8 cellular contexts compared by ENCODE assay signal in the genomic region with DNA sequence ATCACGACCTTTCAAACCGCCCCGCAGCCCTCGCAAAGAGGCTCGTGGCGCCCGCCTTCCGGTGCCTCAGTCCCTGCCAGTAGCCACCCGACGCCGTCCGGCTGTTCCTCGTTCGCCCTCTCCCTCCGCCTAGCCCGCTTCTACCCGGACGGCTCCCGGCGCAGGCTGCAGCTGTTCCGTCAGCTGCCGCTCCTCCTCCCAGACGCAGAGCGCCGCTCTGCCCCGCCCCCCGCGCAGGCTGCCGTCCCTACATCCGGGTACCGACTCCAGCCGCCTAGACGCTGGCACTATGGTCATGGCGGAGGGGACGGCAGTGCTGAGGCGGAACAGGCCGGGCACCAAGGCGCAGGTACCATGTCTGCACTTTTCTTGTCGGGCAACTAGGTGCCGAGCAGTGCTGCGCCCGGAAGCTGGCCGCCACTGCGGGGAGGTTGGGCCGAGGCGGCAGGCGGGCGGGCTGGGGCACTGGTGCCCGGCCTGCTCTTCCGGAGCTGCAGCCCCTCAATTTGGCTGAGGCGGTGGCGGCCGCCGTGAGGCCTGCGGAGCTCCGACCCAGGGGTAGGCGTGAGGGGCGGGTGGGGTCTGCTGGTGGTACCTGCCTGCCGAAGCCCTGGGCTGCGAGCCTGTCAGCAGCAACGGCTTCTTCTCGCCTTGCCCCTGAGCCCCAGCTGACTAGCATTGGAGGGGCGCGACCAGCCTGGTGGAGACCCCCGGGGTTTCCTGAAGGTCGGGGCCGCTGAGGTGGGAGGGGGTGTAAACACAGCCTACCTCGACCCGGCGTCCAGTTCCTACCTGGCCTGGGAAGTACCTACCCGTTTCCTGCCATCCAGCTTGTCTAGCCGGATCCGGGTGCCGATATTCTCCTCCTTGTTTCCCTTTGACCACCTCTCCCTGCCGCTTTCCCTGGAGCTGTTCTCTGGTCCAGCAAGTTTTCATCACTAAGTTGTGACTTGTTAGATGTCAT. TPM values are rescaled to one million over a fixed set of nuclear protein-coding genes. Genes with fewer than 3 reads are reported as not detected.
DNase-seq lines count a peak whose midpoint lies in the region; ATAC-seq and TF ChIP-seq lines count a peak whose summit lies in the region.

A gene (plus strand): TSS at position 269 of the 964 bp plus-strand sequence. CDS start 21 bp downstream, at position 290.

- H3K27ac ChIP-seq in IMR-90 (ENCODE audit: insufficient read depth, low read length): peak within 1 kb of the TSS; percentile 93

- CTCF ChIA-PET in IMR-90 (lab: Yijun Ruan, JAX): interaction anchor here (0.6 to 0.7 kb wide), 2 partner anchors 10 to 26 kb away, joined by 3 to 4 read pairs; no protein-coding TSS in a partner anchor

- H2BK5ac ChIP-seq in IMR-90 (ENCODE audit: low read depth, low read length, poor library complexity, severe bottlenecking): peak within 1 kb of the TSS; percentile 93

- TF ChIP-seq CTCF in IMR-90 (conservative IDR thresholded peaks at IDR 0.05; ENCODE audit: low read depth, low read length): no peak

- H3K27me3 ChIP-seq in IMR-90 (ENCODE audit: control insufficient read depth, insufficient read depth, low read length): no peaks in the 10 kb centered on the region
- H3K27me3 ChIP-seq in mononuclear cell (ENCODE audit: insufficient read depth, low read length): no peaks in the 10 kb centered on the region

- POLR2A ChIA-PET in IMR-90 (lab: Charles Lee; ENCODE audit: unreplicated experiment): interaction anchor here (0.6 to 0.7 kb wide), 4 partner anchors 16 to 52 kb away, joined by 3 to 4 read pairs (median 4); a partner anchor contains a TSS

- H4K20me1 ChIP-seq in IMR-90 (ENCODE audit: insufficient read depth, low read length): peaks cover 4% of the 10 kb centered on the region; the same call in 1 of the 2 replicates

- peak within 1 kb of the TSS; percentile 92 for H3K9ac ChIP-seq in IMR-90 (ENCODE audit: low read depth, low read length)

- no peaks in the 10 kb centered on the region for H3K9me3 ChIP-seq in IMR-90 (ENCODE audit: control insufficient read depth, insufficient read depth, low read length)
- no peaks in the 10 kb centered on the region for H3K9me3 ChIP-seq in mononuclear cell (ENCODE audit: low read depth, low read length)

- peak within 1 kb of the TSS; percentile 36 for H3K18ac ChIP-seq in IMR-90 (ENCODE audit: low read depth, low read length)

- no peaks in the 10 kb centered on the region for H3K9me1 ChIP-seq in IMR-90 (ENCODE audit: insufficient read depth, low read length)

- peak within 1 kb of the TSS; percentile 83 for H3K4me2 ChIP-seq in IMR-90 (ENCODE audit: low read depth, low read length)

- H2BK120ac ChIP-seq in IMR-90 (ENCODE audit: low read depth, low read length): peak within 1 kb of the TSS; percentile 70

- peak within 1 kb of the TSS; percentile 70 for H4K91ac ChIP-seq in IMR-90 (ENCODE audit: insufficient read depth, low read depth, low read length)

- peaks cover 1% of the 10 kb centered on the region; the same call in 1 of the 2 replicates for H3K36me3 ChIP-seq in IMR-90 (ENCODE audit: control insufficient read depth, insufficient read depth, low read length)

- in situ Hi-C loops in IMR-90 (cut with MboI; ENCODE audit: low sequenced_read_pairs): loop anchor here (10.0 kb wide), 1 partner anchor 189 kb away; a partner anchor contains a TSS

- no TSS peak for BruUV-seq in IMR-90 (replicated peaks; lab: Mats Ljungman, UMichigan)

- intact Hi-C loops in IMR-90 (cut with micrococcal nuclease): loop anchor here (5.0 kb wide), 2 partner anchors 156 to 191 kb away; a partner anchor contains a TSS

- ATAC-seq in GM21528 (IDR thresholded peaks at IDR 0.05; ENCODE audit: low FRiP score, unreplicated experiment) (peak; percentile 94), IMR-90 (ENCODE audit: low read depth) (peak; percentile 99)

- peak within 1 kb of the TSS; percentile 83 for H3K56ac ChIP-seq in IMR-90 (ENCODE audit: extremely low read depth, insufficient read depth, low read length)

- H3K4me3 ChIP-seq in IMR-90 (ENCODE audit: insufficient read depth, low read depth, low read length) (peak within 1 kb of the TSS; percentile 80), mononuclear cell (ENCODE audit: low read length) (peak within 1 kb of the TSS; percentile 68)

- peak within 1 kb of the TSS; percentile 89 for H3K14ac ChIP-seq in IMR-90 (replicated peaks; ENCODE audit: low read depth, low read length)

- peak within 1 kb of the TSS; percentile 74 for H2AK5ac ChIP-seq in IMR-90 (ENCODE audit: low read depth, low read length)

- H2AK9ac ChIP-seq in IMR-90 (replicated peaks; ENCODE audit: low read depth, low read length, poor library complexity): peak within 1 kb of the TSS; percentile 99

- WGBS in IMR-90 (ENCODE audit: extremely low coverage in 2 of 2, insufficient read length in 1 of 2), 2 experiments: 2% methylated on average over 29 of the region's 75 CpGs; no CpG with 5 or more reads in 1 of the 2 experiments

- H2BK15ac ChIP-seq in IMR-90 (ENCODE audit: low read depth, low read length): peak within 1 kb of the TSS; percentile 2; the same call in 1 of the 3 replicates

- peaks cover 4% of the 10 kb centered on the region; the same call in 1 of the 2 replicates for H3K4me1 ChIP-seq in IMR-90 (ENCODE audit: control insufficient read depth, insufficient read depth, low read length)
- peaks cover 17% of the 10 kb centered on the region for H3K4me1 ChIP-seq in mononuclear cell (ENCODE audit: insufficient read depth, low read length)

- peak within 1 kb of the TSS; percentile 95 for H2AFZ ChIP-seq in IMR-90 (replicated peaks; ENCODE audit: low read length, poor library complexity)

- dilution Hi-C loops in IMR-90 (cut with HindIII; ENCODE audit: low sequenced_read_pairs, unreplicated experiment): no loop called here

- TF ChIP-seq RAD21 in IMR-90 (IDR thresholded peaks at IDR 0.05; ENCODE audit: low read length): no peak

- H3K23ac ChIP-seq in IMR-90 (ENCODE audit: low read depth, low read length): peak within 1 kb of the TSS; percentile 82

- peak within 1 kb of the TSS; percentile 69 for H4K5ac ChIP-seq in IMR-90 (ENCODE audit: low read depth, low read length)

- peak within 1 kb of the TSS; percentile 42 to 87 for H4K8ac ChIP-seq in IMR-90 (ENCODE audit: low read depth in 2 of 2, low read length in 2 of 2)

- H3K4ac ChIP-seq in IMR-90 (ENCODE audit: low read depth, low read length): peak within 1 kb of the TSS; percentile 90

- H3K79me1 ChIP-seq in IMR-90 (ENCODE audit: low read depth in 1 of 2, low read length in 2 of 2): peaks cover 0 to 10% of the 10 kb centered on the region in 2 experiments; a peak in 1 of 4 replicates

- DNase-seq in DMS 273 (lab: John Stamatoyannopoulos, UW; ENCODE audit: unreplicated experiment): peak; percentile 99
- peak; percentile 93 for DNase-seq in IMR-90
- peak; percentile 97 for DNase-seq in OCI-M1 (lab: John Stamatoyannopoulos, UW)
- peak; percentile 88 for DNase-seq in activated T-cell treated with anti-CD3 and anti-CD28 coated beads for 24 hours (ENCODE audit: low read depth)
- peak; percentile 73 for DNase-seq in epidermal melanocyte (ENCODE audit: insufficient read length, low spot score)
- DNase-seq in stimulated activated CD8-positive, alpha-beta memory T cell treated with anti-CD3 and anti-CD28 coated beads, Interleukin-4, amount 100 ng/mL, for 1 hour (ENCODE audit: low read depth in 2 of 2, low spot score in 1 of 2): peak; percentile 85 to 88

- H2BK20ac ChIP-seq in IMR-90 (ENCODE audit: low read depth, low read length): no peak within 1 kb of the TSS

- peak; percentile 88 for TF ChIP-seq POLR2A in IMR-90 (IDR thresholded peaks at IDR 0.05; ENCODE audit: low read depth, low read length)

TF ChIP-seq in IMR-90, 13 proteins besides CTCF, POLR2A, EP300 and RAD21:
- TF ChIP-seq MAFK (IDR thresholded peaks at IDR 0.05; ENCODE audit: low read depth, low read length): no peak
- TF ChIP-seq, protein P1, sequence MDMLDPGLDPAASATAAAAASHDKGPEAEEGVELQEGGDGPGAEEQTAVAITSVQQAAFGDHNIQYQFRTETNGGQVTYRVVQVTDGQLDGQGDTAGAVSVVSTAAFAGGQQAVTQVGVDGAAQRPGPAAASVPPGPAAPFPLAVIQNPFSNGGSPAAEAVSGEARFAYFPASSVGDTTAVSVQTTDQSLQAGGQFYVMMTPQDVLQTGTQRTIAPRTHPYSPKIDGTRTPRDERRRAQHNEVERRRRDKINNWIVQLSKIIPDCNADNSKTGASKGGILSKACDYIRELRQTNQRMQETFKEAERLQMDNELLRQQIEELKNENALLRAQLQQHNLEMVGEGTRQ (IDR thresholded peaks at IDR 0.05; ENCODE audit: low read depth, low read length): peak; percentile 60
- TF ChIP-seq MAZ (IDR thresholded peaks at IDR 0.05; ENCODE audit: borderline replicate concordance, low read depth, low read length): peak; percentile 81; the same call in 1 of the 2 replicates
- peak; percentile 59 for TF ChIP-seq RCOR1 (IDR thresholded peaks at IDR 0.05; ENCODE audit: insufficient replicate concordance, low read length)
- TF ChIP-seq NFE2L2 (IDR thresholded peaks at IDR 0.05; ENCODE audit: low read depth, low read length): no peak
- TF ChIP-seq BHLHE40 (IDR thresholded peaks at IDR 0.05; ENCODE audit: low read depth, low read length): peak; percentile 48
- peak; percentile 84 for TF ChIP-seq MXI1 (IDR thresholded peaks at IDR 0.05; ENCODE audit: borderline replicate concordance, low read depth, low read length)
- no peak for TF ChIP-seq CEBPB (IDR thresholded peaks at IDR 0.05; ENCODE audit: low read depth, low read length)

RNA-seq across cellular contexts. Expression of the gene that starts here (rescaled TPM):
- 34.8 and 69.4 TPM in 2 replicates for total RNA-seq in IMR-90 (2012; rRNA removed)
- polyA plus RNA-seq in IMR-90 (2012; rRNA removed): 29.3 and 36.0 TPM in 2 replicates
- 5.9 and 7.6 TPM in 2 replicates for polyA plus RNA-seq in IMR-90 (2012; cell fraction: cytosol; rRNA removed)
- polyA plus RNA-seq in IMR-90 (2012; cell fraction: nucleus; rRNA removed; ENCODE audit: low replicate concordance): 1.5 and 8.2 TPM in 2 replicates
- 87.6 TPM for total RNA-seq in mononuclear cell

Comparison
In these comparisons a context has a peak if more than half of its experiments do, and no peak if none do; other contexts are left out.
1. Peak in every context shown above with its lines: DNase-seq, ATAC-seq, H3K4me3 ChIP-seq and H3K27ac ChIP-seq.